Comparison of ENCODE assay signal across 9 cellular contexts in the genomic region with DNA sequence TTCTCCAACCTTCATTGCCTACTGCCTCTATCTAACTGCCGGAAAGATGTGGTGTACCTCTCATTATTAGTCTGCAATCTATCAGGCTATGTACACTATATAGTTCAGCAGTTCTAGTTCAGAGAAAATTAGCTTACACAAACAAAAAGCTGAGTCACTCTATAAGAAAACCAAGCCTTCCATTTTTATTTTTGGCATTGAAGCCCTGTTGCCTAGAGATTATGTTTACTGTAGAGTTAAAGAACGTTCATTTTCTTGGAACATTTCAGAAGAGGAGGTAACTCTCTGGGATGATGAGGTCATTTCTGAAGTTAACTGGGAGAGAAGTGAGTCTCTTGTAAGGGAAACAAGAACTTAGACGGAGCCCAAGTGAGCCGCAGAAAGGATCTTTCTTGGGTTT.
DNase-seq lines count a peak whose midpoint lies in the region; FAIRE-seq and TF ChIP-seq lines count a peak whose summit lies in the region.
"Had no signal": no experiment of that assay in that cellular context is flagged by ENCODE, and none has a peak within 500 bp of the region (broad histone marks: within the 10 kb centered on the region; RNA-seq: fewer than 3 reads in every experiment).

No MANE protein-coding gene starts in this region.

- no peak for TF ChIP-seq POLR2A in endothelial cell of umbilical vein (IDR thresholded peaks at IDR 0.05; ENCODE audit: low read depth, low read length)
- no peak for TF ChIP-seq POLR2A in adrenal gland (IDR thresholded peaks at IDR 0.05)

- no peaks in the 10 kb centered on the region for H3K9me1 ChIP-seq in endothelial cell of umbilical vein (replicated peaks; ENCODE audit: control insufficient read depth, extremely low read depth, insufficient read depth, low read length)

- 72 to 75% (median 75%) methylated on average over 4 of the region's 4 CpGs for WGBS in adrenal gland, 4 donors

- no TSS peak for BruUV-seq in Calu3 (replicated peaks; lab: Mats Ljungman, UMichigan)
- BruUV-seq in endothelial cell of umbilical vein (replicated peaks; lab: Mats Ljungman, UMichigan) = no TSS peak

- H2AFZ ChIP-seq in endothelial cell of umbilical vein (ENCODE audit: low read depth, low read length) = no peak overlapping the region
- H2AFZ ChIP-seq in neural progenitor cell (replicated peaks) = peak overlapping the region; percentile 67

- TF ChIP-seq CTCF in Calu3 (IDR thresholded peaks at IDR 0.05; ENCODE audit: unreplicated experiment) (no peak), endothelial cell of umbilical vein (IDR thresholded peaks at IDR 0.05; ENCODE audit: extremely low read depth in 1 of 2, insufficient read depth in 1 of 2, low read depth in 1 of 2, low read length in 2 of 2) (no peak), neural progenitor cell (IDR thresholded peaks at IDR 0.05) (no peak), adrenal gland (IDR thresholded peaks at IDR 0.05) (no peak)

- H3K4me2 ChIP-seq in endothelial cell of umbilical vein (ENCODE audit: insufficient read depth, low read length) (no peak overlapping the region), neural progenitor cell (no peak overlapping the region)

- H3K79me2 ChIP-seq in endothelial cell of umbilical vein (ENCODE audit: control insufficient read depth, insufficient read depth, low read length) (no peaks in the 10 kb centered on the region), neural progenitor cell (ENCODE audit: low read depth) (no peaks in the 10 kb centered on the region)

- no peaks in the 10 kb centered on the region for H3K36me3 ChIP-seq in endothelial cell of umbilical vein (ENCODE audit: control insufficient read depth in 2 of 2, extremely low read depth in 1 of 2, insufficient read depth in 2 of 2, low read length in 2 of 2)
- no peaks in the 10 kb centered on the region for H3K36me3 ChIP-seq in neural progenitor cell
- H3K36me3 ChIP-seq in adrenal gland (replicated peaks in 1 of 2) = no peaks in the 10 kb centered on the region

- no peak for FAIRE-seq in endothelial cell of umbilical vein (lab: Jason Lieb, UNC)

- dilution Hi-C loops in endothelial cell of umbilical vein (cut with MboI; ENCODE audit: extremely low pct_ligation_motif_present, low sequenced_read_pairs) = no loop called here

- no peak overlapping the region for H3K9ac ChIP-seq in endothelial cell of umbilical vein (replicated peaks; ENCODE audit: extremely low read depth, insufficient read depth, low read length)
- H3K9ac ChIP-seq in neural progenitor cell = no peak overlapping the region

- H3K27me3 ChIP-seq in endothelial cell of umbilical vein (ENCODE audit: control insufficient read depth in 2 of 2, insufficient read depth in 2 of 2, low read length in 2 of 2) (peaks cover 2 to 9% of the 10 kb centered on the region in 2 experiments), neural progenitor cell (no peaks in the 10 kb centered on the region), adrenal gland (no peaks in the 10 kb centered on the region)

- H4K20me1 ChIP-seq in endothelial cell of umbilical vein (replicated peaks; ENCODE audit: control insufficient read depth, extremely low read depth, insufficient read depth, low read length) (no peaks in the 10 kb centered on the region), neural progenitor cell (ENCODE audit: low read depth) (no peaks in the 10 kb centered on the region)

- H3K4me3 Mint-ChIP-seq in Calu3 (ENCODE audit: low read depth, unreplicated experiment) (no peak overlapping the region), neural progenitor cell (no peak overlapping the region)
- H3K4me3 Mint-ChIP-seq in activated naive CD4-positive, alpha-beta T cell treated with anti-CD3 and anti-CD28 coated beads for 36 hours = no peak overlapping the region
- H3K4me3 Mint-ChIP-seq: naive thymus-derived CD8-positive, alpha-beta T cell had no signal

- DNase-seq in Calu3 (peak; percentile 3), NCI-H345 (lab: John Stamatoyannopoulos, UW) (peak; percentile 48), endothelial cell of umbilical vein (ENCODE audit: low read depth, low spot score) (peak; percentile 18), neural progenitor cell (ENCODE audit: low spot score) (no peak), posterior cingulate gyrus (no peak), adrenal gland (no peak), activated gamma-delta T cell treated with Interleukin-2 at 50 U/mL for 16 hours (no peak)
- no peak for DNase-seq in activated naive CD4-positive, alpha-beta T cell treated with anti-CD3 and anti-CD28 coated beads for 36 hours
- DNase-seq: naive thymus-derived CD8-positive, alpha-beta T cell had no signal

- H3K27ac ChIP-seq in endothelial cell of umbilical vein (ENCODE audit: insufficient read depth, low read depth, low read length) = no peak overlapping the region
- no peak overlapping the region for H3K27ac ChIP-seq in neural progenitor cell
- no peak overlapping the region for H3K27ac ChIP-seq in adrenal gland

- CTCF ChIA-PET in Calu3 (lab: Charles Lee) (interaction anchor here (0.5 kb wide), 1 partner anchor 404 kb away, joined by 4 read pairs; no protein-coding TSS in a partner anchor), endothelial cell of umbilical vein (lab: Charles Lee) (interaction anchor here (0.7 to 1.8 kb wide), 3 partner anchors 10 to 275 kb away, joined by 3 to 6 read pairs (median 3); no protein-coding TSS in a partner anchor)
- CTCF ChIA-PET in activated naive CD4-positive, alpha-beta T cell treated with anti-CD3 and anti-CD28 coated beads for 36 hours (lab: Charles Lee) = interaction anchor here (1.2 kb wide), 1 partner anchor 16 kb away, joined by 3 read pairs; no protein-coding TSS in a partner anchor

- no peaks in the 10 kb centered on the region for H3K4me1 ChIP-seq in endothelial cell of umbilical vein (ENCODE audit: control insufficient read depth, extremely low read depth, insufficient read depth, low read length)
- H3K4me1 ChIP-seq in neural progenitor cell = no peaks in the 10 kb centered on the region
- no peaks in the 10 kb centered on the region for H3K4me1 ChIP-seq in adrenal gland (replicated peaks in 1 of 2)

- H3K9me3 ChIP-seq in endothelial cell of umbilical vein (replicated peaks; ENCODE audit: control insufficient read depth, insufficient read depth, low read length) (no peaks in the 10 kb centered on the region), neural progenitor cell (ENCODE audit: low read depth) (no peaks in the 10 kb centered on the region), adrenal gland (replicated peaks in 1 of 3) (no peaks in the 10 kb centered on the region)

- H3K4me1 Mint-ChIP-seq in Calu3 (ENCODE audit: low read depth, unreplicated experiment) (peaks cover 17% of the 10 kb centered on the region), neural progenitor cell (no peaks in the 10 kb centered on the region)
- no peaks in the 10 kb centered on the region for H3K4me1 Mint-ChIP-seq in activated naive CD4-positive, alpha-beta T cell treated with anti-CD3 and anti-CD28 coated beads for 36 hours (ENCODE audit: low read depth)
- H3K4me1 Mint-ChIP-seq: naive thymus-derived CD8-positive, alpha-beta T cell had no signal

- H3K9me3 Mint-ChIP-seq in Calu3 (ENCODE audit: low read depth, unreplicated experiment) (no peaks in the 10 kb centered on the region), neural progenitor cell (no peaks in the 10 kb centered on the region)
- H3K9me3 Mint-ChIP-seq in activated naive CD4-positive, alpha-beta T cell treated with anti-CD3 and anti-CD28 coated beads for 36 hours = no peaks in the 10 kb centered on the region
- H3K9me3 Mint-ChIP-seq: naive thymus-derived CD8-positive, alpha-beta T cell had no signal

- intact Hi-C loops in Calu3 (cut with micrococcal nuclease; ENCODE audit: unreplicated experiment) = loop anchor here (10.0 kb wide), 1 partner anchor 124 kb away; no protein-coding TSS in a partner anchor
- intact Hi-C loops in endothelial cell of umbilical vein (cut with micrococcal nuclease) = no loop called here
- intact Hi-C loops in activated naive CD4-positive, alpha-beta T cell treated with anti-CD3 and anti-CD28 coated beads for 36 hours (cut with micrococcal nuclease) = no loop called here
- intact Hi-C loops in posterior cingulate gyrus (cut with DNase I) = no loop called here
- intact Hi-C loops in adrenal gland (cut with DNase I) = no loop called here

- no peaks in the 10 kb centered on the region for H3K27me3 Mint-ChIP-seq in Calu3 (ENCODE audit: unreplicated experiment)
- H3K27me3 Mint-ChIP-seq in neural progenitor cell (ENCODE audit: insufficient read depth, low read depth) = no peaks in the 10 kb centered on the region
- H3K27me3 Mint-ChIP-seq in activated naive CD4-positive, alpha-beta T cell treated with anti-CD3 and anti-CD28 coated beads for 36 hours (ENCODE audit: low read depth) = peaks cover 13% of the 10 kb centered on the region

- H3F3A ChIP-seq in neural progenitor cell (ENCODE audit: low read depth) = no peaks in the 10 kb centered on the region

- H3K4me3 ChIP-seq in endothelial cell of umbilical vein (replicated peaks in 1 of 3; ENCODE audit: insufficient read depth in 1 of 3, low read depth in 1 of 3, low read length in 3 of 3) = no peak overlapping the region
- no peak overlapping the region for H3K4me3 ChIP-seq in neural progenitor cell
- H3K4me3 ChIP-seq in adrenal gland = no peak overlapping the region

- peak overlapping the region; percentile 53 for H3K27ac Mint-ChIP-seq in Calu3 (ENCODE audit: unreplicated experiment)
- no peak overlapping the region for H3K27ac Mint-ChIP-seq in neural progenitor cell
- no peak overlapping the region for H3K27ac Mint-ChIP-seq in activated naive CD4-positive, alpha-beta T cell treated with anti-CD3 and anti-CD28 coated beads for 36 hours

- POLR2A ChIA-PET in endothelial cell of umbilical vein (lab: Charles Lee) = interaction anchor here (0.7 kb wide), 1 partner anchor 201 kb away, joined by 3 read pairs; no protein-coding TSS in a partner anchor

- H3K36me3 Mint-ChIP-seq in Calu3 (ENCODE audit: insufficient read depth, unreplicated experiment) (no peaks in the 10 kb centered on the region), neural progenitor cell (no peaks in the 10 kb centered on the region)
- no peaks in the 10 kb centered on the region for H3K36me3 Mint-ChIP-seq in activated naive CD4-positive, alpha-beta T cell treated with anti-CD3 and anti-CD28 coated beads for 36 hours (ENCODE audit: low read depth)
- H3K36me3 Mint-ChIP-seq: naive thymus-derived CD8-positive, alpha-beta T cell had no signal

TF ChIP-seq in endothelial cell of umbilical vein, 7 proteins besides CTCF, POLR2A, EP300 and RAD21 (continues in another document):
- TF ChIP-seq FOS (IDR thresholded peaks at IDR 0.05; ENCODE audit: borderline replicate concordance, insufficient read depth, low read length) = no peak
- TF ChIP-seq EZH2 (IDR thresholded peaks at IDR 0.05; ENCODE audit: borderline replicate concordance, low read depth, low read length, severe bottlenecking) = no peak
- no peak for TF ChIP-seq MYC (IDR thresholded peaks at IDR 0.05; ENCODE audit: low read depth, low read length)
- no peak for TF ChIP-seq GATA2 (IDR thresholded peaks at IDR 0.05; ENCODE audit: insufficient read depth, insufficient read length, low read depth, low read length)
- TF ChIP-seq, protein P1, sequence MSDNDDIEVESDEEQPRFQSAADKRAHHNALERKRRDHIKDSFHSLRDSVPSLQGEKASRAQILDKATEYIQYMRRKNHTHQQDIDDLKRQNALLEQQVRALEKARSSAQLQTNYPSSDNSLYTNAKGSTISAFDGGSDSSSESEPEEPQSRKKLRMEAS (IDR thresholded peaks at IDR 0.05; ENCODE audit: insufficient read depth, insufficient read length) = no peak

Comparison
In these comparisons a context has a peak if more than half of its experiments do, and no peak if none do; other contexts are left out.
1. DNase-seq: peak in Calu3 (single experiment), NCI-H345 (single experiment) and endothelial cell of umbilical vein (single experiment); none in neural progenitor cell (single experiment), activated naive CD4-positive, alpha-beta T cell treated with anti-CD3 and anti-CD28 coated beads for 36 hours (single experiment), posterior cingulate gyrus (0 of 10), adrenal gland (0 of 7) and activated gamma-delta T cell treated with Interleukin-2 at 50 U/mL for 16 hours (single experiment).